8 cellular contexts compared by ENCODE assay signal in the genomic region with DNA sequence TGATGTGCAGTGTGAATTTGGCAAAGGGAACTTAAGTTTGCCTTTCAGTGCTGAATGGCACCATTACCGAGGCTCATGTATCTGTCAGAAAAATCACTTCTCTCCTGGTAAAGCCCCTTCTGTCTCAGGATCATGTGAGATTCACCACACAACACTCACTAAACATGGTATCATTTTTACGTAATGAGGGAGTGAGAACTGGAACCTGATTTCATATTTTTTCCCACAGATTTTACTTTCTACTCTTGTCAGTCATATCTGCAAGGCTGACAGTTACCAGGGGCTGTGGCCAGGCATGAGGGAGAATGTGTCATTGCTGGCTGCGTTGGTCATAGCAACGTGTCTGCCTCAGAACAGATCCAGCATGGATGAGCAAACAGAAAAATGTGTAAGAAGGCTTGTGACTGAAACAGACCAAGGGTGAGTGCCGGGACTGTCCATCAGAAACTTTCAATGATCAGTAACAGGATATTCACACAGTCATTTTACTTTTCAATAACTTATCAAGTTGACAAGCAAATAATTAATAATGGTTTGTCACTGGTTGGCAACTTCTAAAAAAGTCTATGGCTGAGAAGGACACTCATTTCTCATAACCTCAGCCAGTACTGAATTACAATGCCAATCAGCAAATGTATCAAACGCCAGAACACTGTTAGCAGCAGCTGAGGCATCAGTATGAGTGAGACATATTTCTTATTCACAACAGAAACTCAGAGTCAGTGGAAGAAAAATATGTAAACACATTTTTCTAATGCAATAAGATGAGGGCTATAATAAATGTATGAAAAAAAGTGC.
DNase-seq lines count a peak whose midpoint lies in the region; ATAC-seq, FAIRE-seq and TF ChIP-seq lines count a peak whose summit lies in the region.

No MANE protein-coding gene starts in this region.

- WGBS in heart left ventricle, 4 donors, result 49 to 55% (median 51%) methylated on average over 6 of the region's 6 CpGs

- H3K9me3 ChIP-seq in OCI-LY3 (ENCODE audit: insufficient read depth, low read length), result no peaks in the 10 kb centered on the region
- no peaks in the 10 kb centered on the region for H3K9me3 ChIP-seq in heart left ventricle
- H3K9me3 ChIP-seq in colonic mucosa, result no peaks in the 10 kb centered on the region

- peak; percentile 87 for FAIRE-seq in H54 (lab: Jason Lieb, UNC)

- H3K4me2 ChIP-seq in OCI-LY3 (ENCODE audit: low read length), result peak overlapping the region; percentile 72

- H3K4me3 ChIP-seq in OCI-LY3 (ENCODE audit: low read length) (peak overlapping the region; percentile 46), heart left ventricle (no peak overlapping the region), colonic mucosa (no peak overlapping the region)

- intact Hi-C loops in heart left ventricle (cut with DNase I), result no loop called here
- intact Hi-C loops in colonic mucosa (cut with DNase I), result no loop called here

- H3K27ac ChIP-seq in OCI-LY3 (ENCODE audit: low read length) (peak overlapping the region; percentile 83), heart left ventricle (peak overlapping the region in 7 of 12 donors; percentile 4 to 63 (median 13)), colonic mucosa (no peak overlapping the region)

- peak overlapping the region; percentile 56 for H3K9ac ChIP-seq in OCI-LY3 (ENCODE audit: low read length)
- H3K9ac ChIP-seq in colonic mucosa (ENCODE audit: low read depth in 2 of 2, low read length in 2 of 2), result no peak overlapping the region

- no peak for TF ChIP-seq CTCF in OCI-LY3 (IDR thresholded peaks at IDR 0.05; ENCODE audit: low read depth, low read length)
- no peak for TF ChIP-seq CTCF in heart left ventricle (IDR thresholded peaks at IDR 0.05)
- TF ChIP-seq CTCF in colonic mucosa (IDR thresholded peaks at IDR 0.05), result no peak

- no peaks in the 10 kb centered on the region for H3K79me2 ChIP-seq in OCI-LY3 (ENCODE audit: low read length)

- DNase-seq in H54 (ENCODE audit: insufficient read length, low spot score) (no peak), heart left ventricle (peak in 1 of 5 donors; percentile 47), colonic mucosa (no peak), NCI-H2107 treated with DMSO at 0.1 percent for 48 hours (lab: John Stamatoyannopoulos, UW; ENCODE audit: unreplicated experiment) (no peak), DMS79 treated with DMSO at 0.1 percent for 48 hours (lab: John Stamatoyannopoulos, UW) (no peak), DMS153 (lab: John Stamatoyannopoulos, UW) (no peak)

- H3K36me3 ChIP-seq in OCI-LY3 (replicated peaks; ENCODE audit: low read depth, low read length) (no peaks in the 10 kb centered on the region), heart left ventricle (no peaks in the 10 kb centered on the region), colonic mucosa (no peaks in the 10 kb centered on the region)

- TF ChIP-seq POLR2A in H54 (IDR thresholded peaks at IDR 0.05; ENCODE audit: low read depth, low read length) (no peak), heart left ventricle (IDR thresholded peaks at IDR 0.05) (no peak)

- peaks cover 78% of the 10 kb centered on the region for H3K4me1 ChIP-seq in OCI-LY3 (ENCODE audit: low read length)
- H3K4me1 ChIP-seq in heart left ventricle, result peaks cover 0 to 35% (median 12%) of the 10 kb centered on the region in 12 donors
- no peaks in the 10 kb centered on the region for H3K4me1 ChIP-seq in colonic mucosa

- peak overlapping the region; percentile 20; the same call in 1 of the 2 replicates for H2AFZ ChIP-seq in OCI-LY3 (ENCODE audit: low read depth, low read length)

- H3K27me3 ChIP-seq in OCI-LY3 (ENCODE audit: low read depth, low read length) (no peaks in the 10 kb centered on the region), heart left ventricle (no peaks in the 10 kb centered on the region), colonic mucosa (no peaks in the 10 kb centered on the region)

- no peaks in the 10 kb centered on the region for H4K20me1 ChIP-seq in OCI-LY3 (ENCODE audit: insufficient read depth, low read length)

- ATAC-seq in GM18519 (IDR thresholded peaks at IDR 0.05; ENCODE audit: low FRiP score, unreplicated experiment) (peak; percentile 83), heart left ventricle (peak; percentile 57 to 81 (median 62))
